ENCODE assay signal across 19 cellular contexts in the genomic region with DNA sequence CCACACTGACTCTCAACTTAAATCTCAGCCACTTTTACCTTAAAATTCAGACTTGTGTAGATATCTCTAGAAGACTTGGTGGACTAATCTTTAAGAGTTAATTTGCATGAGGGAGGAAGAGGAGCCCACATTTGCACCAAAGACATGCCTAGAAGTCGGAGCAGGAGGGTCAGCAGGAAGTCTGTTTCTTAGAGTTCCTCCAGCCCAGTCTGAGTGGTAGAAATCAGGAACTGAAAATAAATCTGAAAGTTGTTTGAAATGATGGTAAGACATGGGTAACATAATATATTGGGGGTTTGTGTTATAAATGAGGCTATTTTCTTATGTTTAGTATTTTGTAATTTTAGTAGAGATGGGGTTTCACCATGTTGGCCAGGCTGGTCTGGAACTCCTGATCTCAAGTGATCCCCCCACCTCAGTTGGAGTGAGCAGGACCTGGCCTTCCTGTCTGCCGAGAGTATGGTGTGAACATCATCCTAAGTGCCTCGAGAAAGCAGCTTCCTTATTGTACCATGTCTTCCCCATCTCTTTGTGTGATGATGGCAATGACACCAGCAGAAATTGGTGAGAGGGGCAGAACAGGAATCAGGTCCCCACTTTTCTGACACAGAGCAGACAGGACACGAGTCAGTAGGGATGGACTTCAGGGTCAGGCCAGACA. TPM values are rescaled to one million over a fixed set of nuclear protein-coding genes. Genes with fewer than 3 reads are reported as not detected.
DNase-seq lines count a peak whose midpoint lies in the region; ATAC-seq and TF ChIP-seq lines count a peak whose summit lies in the region.
"Not testable (repeated sequence)": the region's sequence is repeated elsewhere in the genome, so short reads cannot be mapped to it uniquely, and the experiment has no call there.
"Had no signal": no experiment of that assay in that cellular context is flagged by ENCODE, and none has a peak within 500 bp of the region (broad histone marks: within the 10 kb centered on the region; RNA-seq: fewer than 3 reads in every experiment).

No MANE protein-coding gene starts in this region.

- not testable (repeated sequence) for H4K20me1 ChIP-seq in BLaER1 treated with 17β-estradiol and CSF1 and Interleukin-3, amounts not matched to agents 10 nM and 100 nM

- H3K4me3 Mint-ChIP-seq in activated naive CD8-positive, alpha-beta T cell treated with anti-CD3 and anti-CD28 coated beads, Interleukin-2, amount 50 U/mL, for 24 hours: not testable (repeated sequence)

- H3K36me3 Mint-ChIP-seq in activated naive CD8-positive, alpha-beta T cell treated with anti-CD3 and anti-CD28 coated beads, Interleukin-2, amount 50 U/mL, for 24 hours (ENCODE audit: low read depth): not testable (repeated sequence)

- DNase-seq in NOMO-1 treated with DMSO at 0.1 percent for 48 hours (lab: John Stamatoyannopoulos, UW; ENCODE audit: unreplicated experiment): peak; percentile 53
- not testable (repeated sequence) for DNase-seq in activated naive CD8-positive, alpha-beta T cell treated with anti-CD3 and anti-CD28 coated beads, Interleukin-2, amount 50 U/mL, for 24 hours; spleen

- not testable (repeated sequence) for H3K27me3 Mint-ChIP-seq in activated naive CD8-positive, alpha-beta T cell treated with anti-CD3 and anti-CD28 coated beads, Interleukin-2, amount 50 U/mL, for 24 hours

- not testable (repeated sequence) for H3K9me3 ChIP-seq in BLaER1 treated with 17β-estradiol and CSF1 and Interleukin-3, amounts not matched to agents 10 nM and 100 nM (replicated peaks in 1 of 11); spleen

- H3K9me3 Mint-ChIP-seq in activated naive CD8-positive, alpha-beta T cell treated with anti-CD3 and anti-CD28 coated beads, Interleukin-2, amount 50 U/mL, for 24 hours: not testable (repeated sequence)

- not testable (repeated sequence) for H3K4me3 ChIP-seq in BLaER1 treated with 17β-estradiol and CSF1 and Interleukin-3, amounts not matched to agents 10 nM and 100 nM
- peak overlapping the region in 1 of 8 donors; percentile 42 for H3K4me3 ChIP-seq in spleen

- TF ChIP-seq POLR2A in spleen (IDR thresholded peaks at IDR 0.05): not testable (repeated sequence)

- not testable (repeated sequence) for H3K27me3 ChIP-seq in BLaER1 treated with 17β-estradiol and CSF1 and Interleukin-3, amounts not matched to agents 10 nM and 100 nM; spleen (replicated peaks in 1 of 7)

- H3K4me2 ChIP-seq in BLaER1 treated with 17β-estradiol and CSF1 and Interleukin-3, amounts not matched to agents 10 nM and 100 nM: peak overlapping the region; percentile 38 to 83 (median 57)

- ATAC-seq in GM18498 (IDR thresholded peaks at IDR 0.05; ENCODE audit: unreplicated experiment): peak; percentile 62
- peak; percentile 69 for ATAC-seq in GM19395 (IDR thresholded peaks at IDR 0.05; ENCODE audit: unreplicated experiment)
- peak; percentile 66 for ATAC-seq in HG02763 (IDR thresholded peaks at IDR 0.05; ENCODE audit: unreplicated experiment)
- ATAC-seq in HG03432 (IDR thresholded peaks at IDR 0.05; ENCODE audit: unreplicated experiment): peak; percentile 64
- ATAC-seq in activated naive CD8-positive, alpha-beta T cell treated with anti-CD3 and anti-CD28 coated beads, Interleukin-2, amount 50 U/mL, for 24 hours: not testable (repeated sequence)

- intact Hi-C loops in spleen (cut with DNase I; ENCODE audit: low total_unique reads): not testable (repeated sequence)

- peak overlapping the region in 7 of 11 experiments; percentile 31 to 73 (median 63); a peak in 13 of 22 replicates for H3K27ac ChIP-seq in BLaER1 treated with 17β-estradiol and CSF1 and Interleukin-3, amounts not matched to agents 10 nM and 100 nM
- H3K27ac ChIP-seq in spleen: peak overlapping the region in 6 of 8 donors; percentile 29 to 75 (median 62)

- TF ChIP-seq CTCF in spleen (IDR thresholded peaks at IDR 0.05 in 8 of 11, conservative IDR thresholded peaks at IDR 0.05 in 3 of 11): not testable (repeated sequence)

- H3K36me3 ChIP-seq in BLaER1 treated with 17β-estradiol and CSF1 and Interleukin-3, amounts not matched to agents 10 nM and 100 nM; spleen: not testable (repeated sequence)

- H3K4me1 ChIP-seq in BLaER1 treated with 17β-estradiol and CSF1 and Interleukin-3, amounts not matched to agents 10 nM and 100 nM: peaks cover 33 to 53% (median 46%) of the 10 kb centered on the region in 10 experiments
- peaks cover 6 to 40% (median 20%) of the 10 kb centered on the region in 6 donors for H3K4me1 ChIP-seq in spleen

- WGBS in spleen, 5 donors: 12 to 34% (median 31%) methylated on average over 3 to 4 of the region's 4 CpGs

- peaks cover 27% of the 10 kb centered on the region for H3K4me1 Mint-ChIP-seq in activated naive CD8-positive, alpha-beta T cell treated with anti-CD3 and anti-CD28 coated beads, Interleukin-2, amount 50 U/mL, for 24 hours

- peak overlapping the region; percentile 20 for H3K27ac Mint-ChIP-seq in activated naive CD8-positive, alpha-beta T cell treated with anti-CD3 and anti-CD28 coated beads, Interleukin-2, amount 50 U/mL, for 24 hours

- peak overlapping the region in 3 of 11 experiments; percentile 37 to 40 (median 38); a peak in 1 of 22 replicates for H3K9ac ChIP-seq in BLaER1 treated with 17β-estradiol and CSF1 and Interleukin-3, amounts not matched to agents 10 nM and 100 nM

RNA-seq across cellular contexts. Expression of gene AP1B1, which starts 23.3 kb away (rescaled TPM):
- 100 to 1,000 TPM in 6 of 7 donors, 10 to 100 TPM in 1; 92.6 to 150 (median 130) TPM for total RNA-seq in spleen
- polyA plus RNA-seq in spleen: 10 to 100 TPM; 43.3 to 69.6 (median 56.0) TPM

RNA-seq across cellular contexts. Expression of gene RFPL1, which starts 26.7 kb away (rescaled TPM):
- total RNA-seq in spleen: 1 to 10 TPM in 2 of 7 donors, not detected in 5; 1.1 to 1.4 TPM
- polyA plus RNA-seq in spleen: under 1 TPM; 0.03 to 0.11 (median 0.06) TPM
- total RNA-seq: A172; activated CD4-positive, alpha-beta memory T cell treated with anti-CD3 and anti-CD28 coated beads for 36 hours; body of pancreas; chondrocyte; hepatocyte; HT-29; natural killer cell treated with Interleukin-12 subunit alpha and Interleukin-12 subunit beta and Interleukin-15 and Interleukin-18, amount 100 ng/mL, for 72 hours; osteocyte; Right ventricle myocardium inferior; thyroid gland had no signal
- polyA plus RNA-seq: hepatocyte, immature natural killer cell had no signal
